Comparison of ENCODE assay signal across 2 cellular contexts in genomic region chrX:16665089-16665488, GRCh38.
TF ChIP-seq lines count a peak whose summit lies in the region.

No MANE protein-coding gene starts in this region.

TF ChIP-seq in SK-N-SH treated with all-trans-retinoic acid at 6 μM for 48 hours, 23 proteins besides CTCF, POLR2A, EP300 and RAD21 (continued from another document):
- TF ChIP-seq ZNF70 (CRISPR knock-in tag; IDR thresholded peaks at IDR 0.05) (no peak), ZNF8 (CRISPR knock-in tag; IDR thresholded peaks at IDR 0.05) (no peak), TCF4 (CRISPR knock-in tag; IDR thresholded peaks at IDR 0.05; ENCODE audit: borderline replicate concordance) (no peak)

TF ChIP-seq in endothelial cell of umbilical vein, 7 proteins besides CTCF, POLR2A, EP300 and RAD21:
- TF ChIP-seq, protein P1, sequence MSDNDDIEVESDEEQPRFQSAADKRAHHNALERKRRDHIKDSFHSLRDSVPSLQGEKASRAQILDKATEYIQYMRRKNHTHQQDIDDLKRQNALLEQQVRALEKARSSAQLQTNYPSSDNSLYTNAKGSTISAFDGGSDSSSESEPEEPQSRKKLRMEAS (IDR thresholded peaks at IDR 0.05; ENCODE audit: insufficient read depth, insufficient read length) = no peak
- TF ChIP-seq MYC (IDR thresholded peaks at IDR 0.05; ENCODE audit: low read depth, low read length) (no peak), FOS (IDR thresholded peaks at IDR 0.05; ENCODE audit: borderline replicate concordance, insufficient read depth, low read length) (no peak), JUN (IDR thresholded peaks at IDR 0.05; ENCODE audit: borderline replicate concordance, insufficient read depth, insufficient read length, low read depth) (no peak), EZH2 (IDR thresholded peaks at IDR 0.05; ENCODE audit: borderline replicate concordance, low read depth, low read length, severe bottlenecking) (no peak), POLR2AphosphoS5 (IDR thresholded peaks at IDR 0.05; ENCODE audit: insufficient read depth, low read depth, low read length) (no peak), GATA2 (IDR thresholded peaks at IDR 0.05; ENCODE audit: insufficient read depth, insufficient read length, low read depth, low read length) (no peak)
TF ChIP-seq in endothelial cell of umbilical vein: peak in this region for 0.
